In genomic region chr10:132129431-132129830, GRCh38 we compare ENCODE assay signal across 1 cellular context.
TF ChIP-seq lines count a peak whose summit lies in the region.

No MANE protein-coding gene starts in this region.

TF ChIP-seq in GM23338, 12 proteins besides CTCF, POLR2A, EP300 and RAD21 (continued from another document):
- TF ChIP-seq ETS1 (IDR thresholded peaks at IDR 0.05) (no peak), JUNB (IDR thresholded peaks at IDR 0.05; ENCODE audit: unreplicated experiment) (no peak), POLR2AphosphoS5 (IDR thresholded peaks at IDR 0.05; ENCODE audit: low read depth) (no peak), STAT1 (IDR thresholded peaks at IDR 0.05; ENCODE audit: unreplicated experiment) (no peak), ZNF462 (CRISPR knock-in tag; IDR thresholded peaks at IDR 0.05) (no peak), CREB1 (CRISPR knock-in tag; IDR thresholded peaks at IDR 0.05; ENCODE audit: low read depth) (no peak), REST (IDR thresholded peaks at IDR 0.05; ENCODE audit: unreplicated experiment) (no peak), NANOG (IDR thresholded peaks at IDR 0.05; ENCODE audit: borderline replicate concordance) (no peak), EZH2phosphoT487 (IDR thresholded peaks at IDR 0.05; ENCODE audit: unreplicated experiment) (no peak)
